In the genomic region with DNA sequence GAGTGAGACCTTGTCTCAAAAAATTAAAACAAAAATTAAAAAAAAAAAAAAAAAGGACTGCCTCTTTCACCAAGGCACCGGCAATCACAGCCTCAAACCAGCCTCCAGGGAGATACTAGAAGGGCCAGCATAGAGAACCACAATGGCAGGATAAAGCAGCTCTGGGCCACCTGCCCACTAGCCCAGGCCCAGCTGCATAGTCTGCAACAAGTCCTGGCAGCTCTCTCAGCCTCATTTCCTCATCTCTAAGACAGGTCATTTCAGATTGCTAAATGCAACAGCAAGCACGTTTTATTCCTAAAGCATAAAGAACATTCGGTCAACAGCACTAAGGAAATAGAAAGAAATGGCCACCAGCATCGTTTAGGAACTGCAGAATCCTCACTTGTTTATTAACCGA, we compare ENCODE assay signal across 9 cellular contexts. TPM values are rescaled to one million over a fixed set of nuclear protein-coding genes. Genes with fewer than 3 reads are reported as not detected.
DNase-seq lines count a peak whose midpoint lies in the region; ATAC-seq and TF ChIP-seq lines count a peak whose summit lies in the region.
"Had no signal": no experiment of that assay in that cellular context is flagged by ENCODE, and none has a peak within 500 bp of the region (broad histone marks: within the 10 kb centered on the region; RNA-seq: fewer than 3 reads in every experiment).

No MANE protein-coding gene starts in this region.

- peak; percentile 63 for ATAC-seq in omental fat pad (ENCODE audit: low FRiP score)
- ATAC-seq in HG03457 (IDR thresholded peaks at IDR 0.05; ENCODE audit: unreplicated experiment), result no peak

- peak overlapping the region; percentile 67 for H3K27ac ChIP-seq in epithelial cell of prostate

- no peak for TF ChIP-seq CTCF in omental fat pad (IDR thresholded peaks at IDR 0.05)

- DNase-seq in DMS 273 (lab: John Stamatoyannopoulos, UW; ENCODE audit: unreplicated experiment), result peak; percentile 76
- DNase-seq in NCI-H1105 treated with DMSO at 0.1 percent for 48 hours (lab: John Stamatoyannopoulos, UW), result peak; percentile 22
- DNase-seq in epithelial cell of prostate (ENCODE audit: low read depth, low spot score), result peak; percentile 64
- no peak for DNase-seq in omental fat pad (ENCODE audit: low spot score)
- DNase-seq in NCI-H748 treated with DMSO at 0.1 percent for 48 hours (lab: John Stamatoyannopoulos, UW), result no peak
- DNase-seq in activated CD8-positive, alpha-beta memory T cell treated with anti-CD3 and anti-CD28 coated beads, Interleukin-2, amount 50 U/mL, for 4 hours, result no peak
- no peak for DNase-seq in stimulated activated CD4-positive, alpha-beta T cell treated with anti-CD3 and anti-CD28 coated beads, Interleukin-4, amount 100 ng/mL, for 24 hours
- DNase-seq: activated B cell treated with CpG ODN at 0.5 μM for 24 hours had no signal

RNA-seq across cellular contexts. Expression of gene XPNPEP1, which starts 28.8 kb away (rescaled TPM):
- 100 to 1,000 TPM in 1 of 4 donors, 10 to 100 TPM in 3; 52.8 to 101 (median 77.6) TPM for total RNA-seq in omental fat pad

Comparison
In these comparisons a context has a peak if more than half of its experiments do, and no peak if none do; other contexts are left out.
1. DNase-seq: peak in DMS 273 (single experiment), NCI-H1105 treated with DMSO at 0.1 percent for 48 hours (single experiment) and epithelial cell of prostate (single experiment); none in omental fat pad (single experiment), NCI-H748 treated with DMSO at 0.1 percent for 48 hours (single experiment), activated CD8-positive, alpha-beta memory T cell treated with anti-CD3 and anti-CD28 coated beads, Interleukin-2, amount 50 U/mL, for 4 hours (single experiment) and stimulated activated CD4-positive, alpha-beta T cell treated with anti-CD3 and anti-CD28 coated beads, Interleukin-4, amount 100 ng/mL, for 24 hours (single experiment).